ENCODE assay signal across 9 cellular contexts in genomic region chr9:1009101-1009707, GRCh38. TPM values are rescaled to one million over a fixed set of nuclear protein-coding genes. Genes with fewer than 3 reads are reported as not detected.
A peak's percentile ranks its signal among the peaks of the same experiment; 100 is the strongest.
DNase-seq lines count a peak whose midpoint lies in the region; ATAC-seq, FAIRE-seq and TF ChIP-seq lines count a peak whose summit lies in the region.
"Had no signal": no experiment of that assay in that cellular context is flagged by ENCODE, and none has a peak within 500 bp of the region (broad histone marks: within the 10 kb centered on the region; RNA-seq: fewer than 3 reads in every experiment).

No MANE protein-coding gene starts in this region.

- H3K27me3 Mint-ChIP-seq in CD4-positive, alpha-beta T cell: peaks cover 65% of the 10 kb centered on the region

- H2BK15ac ChIP-seq in mesendoderm (replicated peaks; ENCODE audit: low read depth): no peak overlapping the region

- H3K9me3 Mint-ChIP-seq in CD4-positive, alpha-beta T cell: no peaks in the 10 kb centered on the region
- H3K9me3 Mint-ChIP-seq: activated naive CD4-positive, alpha-beta T cell treated with anti-CD3 and anti-CD28 coated beads, Interleukin-2, amount 50 U/mL, for 24 hours had no signal

- no peaks in the 10 kb centered on the region for H3K79me2 ChIP-seq in mesendoderm (ENCODE audit: control insufficient read depth, insufficient read depth, low read length)

- no peaks in the 10 kb centered on the region for H3K36me3 Mint-ChIP-seq in CD4-positive, alpha-beta T cell (ENCODE audit: low read depth)
- H3K36me3 Mint-ChIP-seq: activated naive CD4-positive, alpha-beta T cell treated with anti-CD3 and anti-CD28 coated beads, Interleukin-2, amount 50 U/mL, for 24 hours had no signal

- H2BK120ac ChIP-seq in mesendoderm (ENCODE audit: low read depth, low read length): no peak overlapping the region

- H3K4me1 Mint-ChIP-seq in CD4-positive, alpha-beta T cell (ENCODE audit: low read depth): no peaks in the 10 kb centered on the region

- peak; percentile 79 for FAIRE-seq in GM19239 (lab: Jason Lieb, UNC)

- CTCF ChIA-PET in CD4-positive, alpha-beta T cell (lab: Charles Lee): interaction anchor here (0.6 kb wide), 1 partner anchor 113 kb away, joined by 3 read pairs; no protein-coding TSS in a partner anchor

- no peaks in the 10 kb centered on the region for H3K79me1 ChIP-seq in mesendoderm (ENCODE audit: low read length)

- H3K27me3 ChIP-seq in CD4-positive, alpha-beta T cell (ENCODE audit: control insufficient read depth, insufficient read depth, low read length): peaks cover 4% of the 10 kb centered on the region
- no peaks in the 10 kb centered on the region for H3K27me3 ChIP-seq in mesendoderm (ENCODE audit: insufficient read depth, low read length, poor library complexity)

- no peak overlapping the region for H3K4me3 ChIP-seq in mesendoderm (ENCODE audit: low read length)

- H3K4me3 Mint-ChIP-seq in CD4-positive, alpha-beta T cell: no peak overlapping the region
- H3K4me3 Mint-ChIP-seq: activated naive CD4-positive, alpha-beta T cell treated with anti-CD3 and anti-CD28 coated beads, Interleukin-2, amount 50 U/mL, for 24 hours had no signal

- H3K4me1 ChIP-seq in mesendoderm (ENCODE audit: control insufficient read depth, low read depth, low read length): no peaks in the 10 kb centered on the region

- no peak overlapping the region for H3K4ac ChIP-seq in mesendoderm (ENCODE audit: low read depth, low read length)

- H3K36me3 ChIP-seq in mesendoderm (ENCODE audit: control insufficient read depth, insufficient read depth, low read length): no peaks in the 10 kb centered on the region

- no peak overlapping the region for H2BK5ac ChIP-seq in mesendoderm (ENCODE audit: low read length)

- H3K18ac ChIP-seq in mesendoderm (ENCODE audit: low read length): no peak overlapping the region

- H3K9ac ChIP-seq in mesendoderm (ENCODE audit: low read length): no peak overlapping the region

- POLR2A ChIA-PET in CD4-positive, alpha-beta T cell (lab: Charles Lee): interaction anchor here (0.6 kb wide), 1 partner anchor 835 kb away, joined by 3 read pairs; no protein-coding TSS in a partner anchor

- H3K23ac ChIP-seq in mesendoderm (ENCODE audit: low read length): no peak overlapping the region

- H4K5ac ChIP-seq in mesendoderm (ENCODE audit: low read length): no peak overlapping the region

- H3K27ac ChIP-seq in CD4-positive, alpha-beta T cell (ENCODE audit: low read depth, low read length): no peak overlapping the region
- no peak overlapping the region for H3K27ac ChIP-seq in mesendoderm (ENCODE audit: low read depth, low read length)

- no peak overlapping the region for H4K8ac ChIP-seq in mesendoderm (ENCODE audit: low read depth, low read length)

- intact Hi-C loops in CD4-positive, alpha-beta T cell (cut with DNase I, micrococcal nuclease): loop anchor here (2.0 kb wide), 2 partner anchors 114 to 394 kb away; no protein-coding TSS in a partner anchor

- peak; percentile 73 for ATAC-seq in CD4-positive, alpha-beta T cell (ENCODE audit: poor library complexity)
- ATAC-seq in HG03196 (IDR thresholded peaks at IDR 0.05; ENCODE audit: unreplicated experiment): peak; percentile 85

- no peaks in the 10 kb centered on the region for H3K9me3 ChIP-seq in CD4-positive, alpha-beta T cell (ENCODE audit: control insufficient read depth, low read length)

- peak; percentile 30 to 76 (median 64) for DNase-seq in CD4-positive, alpha-beta T cell
- DNase-seq in GM19239 (ENCODE audit: insufficient read length, low spot score) (peak; percentile 44), NCI-H460 (ENCODE audit: extremely low read depth, low read depth) (peak; percentile 67), ecto neural progenitor cell (ENCODE audit: low spot score) (peak; percentile 87), mesendoderm (peak; percentile 73)
- DNase-seq in activated CD4-positive, alpha-beta T cell treated with anti-CD3 and anti-CD28 coated beads, Interleukin-2, amount 50 U/mL, for 24 hours (ENCODE audit: low read depth in 1 of 2, low spot score in 1 of 2): peak; percentile 66 to 72
- DNase-seq in stimulated activated CD8-positive, alpha-beta memory T cell treated with anti-CD3 and anti-CD28 coated beads, Interleukin-2, amount 100 ng/mL, for 1 hour (ENCODE audit: low read depth in 2 of 2): peak; percentile 24 to 50

- TF ChIP-seq CTCF in CD4-positive, alpha-beta T cell (IDR thresholded peaks at IDR 0.05): peak; percentile 66

- H2AK5ac ChIP-seq in mesendoderm (ENCODE audit: low read length): no peak overlapping the region

- WGBS in mesendoderm (ENCODE audit: extremely low coverage, insufficient coverage, low lambda C conversion rate): no CpG with 5 or more reads among the region's 14 CpGs

- H3K56ac ChIP-seq in mesendoderm (ENCODE audit: low read length): peak overlapping the region; percentile 52

- no peak overlapping the region for H3K4me2 ChIP-seq in mesendoderm (ENCODE audit: low read length)

- H3K27ac Mint-ChIP-seq in CD4-positive, alpha-beta T cell: no peak overlapping the region
- H3K27ac Mint-ChIP-seq: activated naive CD4-positive, alpha-beta T cell treated with anti-CD3 and anti-CD28 coated beads, Interleukin-2, amount 50 U/mL, for 24 hours had no signal

RNA-seq across cellular contexts. Expression of gene DMRT3, which starts 32.7 kb away (rescaled TPM):
- not detected for total RNA-seq in CD4-positive, alpha-beta T cell
- not detected in 2 replicates for total RNA-seq in NCI-H460 (2014; rRNA removed; shearing (Covaris generic))
- 0.13 TPM in 1 of 2 replicates, not detected in the other for polyA plus RNA-seq in NCI-H460 (2014; cell fraction: nucleus; rRNA removed)
- 0.10 TPM for polyA plus RNA-seq in mesendoderm (2013, experiment 1 of 2)
- 0.07 TPM for polyA plus RNA-seq in mesendoderm (2013, experiment 2 of 2)

RNA-seq across cellular contexts. Expression of gene DMRT2, which starts 41.0 kb away (rescaled TPM):
- not detected for total RNA-seq in CD4-positive, alpha-beta T cell
- not detected in 2 replicates for total RNA-seq in NCI-H460 (2014; rRNA removed; shearing (Covaris generic))
- 1.2 TPM in 1 of 2 replicates, not detected in the other for polyA plus RNA-seq in NCI-H460 (2014; cell fraction: nucleus; rRNA removed)
- 0.24 TPM for polyA plus RNA-seq in mesendoderm (2013, experiment 1 of 2)
- 0.22 TPM for polyA plus RNA-seq in mesendoderm (2013, experiment 2 of 2)

Comparison
In these comparisons a context has a peak if more than half of its experiments do, and no peak if none do; other contexts are left out.
1. DNase-seq: peak in every context shown above with its lines; median percentile 87 in ecto neural progenitor cell; 73 in mesendoderm; 69 in activated CD4-positive, alpha-beta T cell treated with anti-CD3 and anti-CD28 coated beads, Interleukin-2, amount 50 U/mL, for 24 hours; 67 in NCI-H460; 64 in CD4-positive, alpha-beta T cell; 44 in GM19239; 37 in stimulated activated CD8-positive, alpha-beta memory T cell treated with anti-CD3 and anti-CD28 coated beads, Interleukin-2, amount 100 ng/mL, for 1 hour.